In genomic region chr13:107099661-107100060, GRCh38 we compare ENCODE assay signal across 22 cellular contexts.
DNase-seq lines count a peak whose midpoint lies in the region; ATAC-seq, FAIRE-seq and TF ChIP-seq lines count a peak whose summit lies in the region.
"Had no signal": no experiment of that assay in that cellular context is flagged by ENCODE, and none has a peak within 500 bp of the region (broad histone marks: within the 10 kb centered on the region; RNA-seq: fewer than 3 reads in every experiment).

No MANE protein-coding gene starts in this region.

- H3K27ac Mint-ChIP-seq in astrocyte (ENCODE audit: unreplicated experiment) = peak overlapping the region; percentile 29
- H3K27ac Mint-ChIP-seq: activated CD4-positive, alpha-beta T cell treated with anti-CD3 and anti-CD28 coated beads, Interleukin-2, amount 10 ng/mL, durations not matched to agents 24 days and 14 days; effector memory CD8-positive, alpha-beta T cell; T-helper 2 cell treated with Interferon-gamma antibody and Interleukin-4, amounts not matched to agents 5 μg/mL and 100 μg/mL, for 36 hours had no signal

- H3K27me3 Mint-ChIP-seq in astrocyte (ENCODE audit: low read depth, unreplicated experiment) = no peaks in the 10 kb centered on the region
- H3K27me3 Mint-ChIP-seq: activated CD4-positive, alpha-beta T cell treated with anti-CD3 and anti-CD28 coated beads, Interleukin-2, amount 10 ng/mL, durations not matched to agents 24 days and 14 days; effector memory CD8-positive, alpha-beta T cell had no signal

- no peak overlapping the region for H3K9ac ChIP-seq in astrocyte (ENCODE audit: low read length)

- H3K36me3 Mint-ChIP-seq in astrocyte (ENCODE audit: low read depth, unreplicated experiment) = no peaks in the 10 kb centered on the region

- no peak for TF ChIP-seq POLR2A in H54 (IDR thresholded peaks at IDR 0.05; ENCODE audit: low read depth, low read length)

- no peaks in the 10 kb centered on the region for H3K27me3 ChIP-seq in astrocyte (ENCODE audit: insufficient read depth, low read length)
- H3K27me3 ChIP-seq: gastroesophageal sphincter, sigmoid colon had no signal

- H2AFZ ChIP-seq in astrocyte (ENCODE audit: low read depth, low read length) = no peak overlapping the region

- peak overlapping the region; percentile 29 for H3K4me2 ChIP-seq in astrocyte (ENCODE audit: low read length)

- no peaks in the 10 kb centered on the region for H4K20me1 ChIP-seq in astrocyte (ENCODE audit: insufficient read depth, low read length)

- TF ChIP-seq CTCF in astrocyte (IDR thresholded peaks at IDR 0.05; ENCODE audit: insufficient read depth, low read depth, low read length) = no peak

- H3K79me2 ChIP-seq in astrocyte (ENCODE audit: insufficient read depth, low read length) = no peaks in the 10 kb centered on the region

- H3K36me3 ChIP-seq in astrocyte (ENCODE audit: insufficient read depth, low read length) = no peaks in the 10 kb centered on the region
- H3K36me3 ChIP-seq: gastroesophageal sphincter, sigmoid colon had no signal

- H3K9me3 ChIP-seq in astrocyte (ENCODE audit: insufficient read depth, low read depth, low read length) = no peaks in the 10 kb centered on the region
- H3K9me3 ChIP-seq: gastroesophageal sphincter, sigmoid colon had no signal

- peak overlapping the region; percentile 67 for H3K27ac ChIP-seq in astrocyte (ENCODE audit: low read depth, low read length)
- H3K27ac ChIP-seq: gastroesophageal sphincter, sigmoid colon had no signal

- H3K4me3 Mint-ChIP-seq in astrocyte (ENCODE audit: unreplicated experiment) = no peak overlapping the region
- H3K4me3 Mint-ChIP-seq: activated CD4-positive, alpha-beta T cell treated with anti-CD3 and anti-CD28 coated beads, Interleukin-2, amount 10 ng/mL, durations not matched to agents 24 days and 14 days; effector memory CD8-positive, alpha-beta T cell; T-helper 2 cell treated with Interferon-gamma antibody and Interleukin-4, amounts not matched to agents 5 μg/mL and 100 μg/mL, for 36 hours had no signal

- DNase-seq in A172 (ENCODE audit: low spot score) (peak; percentile 4), H54 (ENCODE audit: insufficient read length, low spot score) (no peak), astrocyte (ENCODE audit: low read depth) (peak; percentile 83), iris pigment epithelial cell (ENCODE audit: low read depth) (peak; percentile 50), left colon (no peak), NCI-H2227 treated with DMSO at 0.1 percent for 48 hours (lab: John Stamatoyannopoulos, UW) (no peak), middle frontal gyrus (ENCODE audit: extremely low spot score, low spot score) (no peak)
- DNase-seq: activated CD4-positive, alpha-beta T cell treated with anti-CD3 and anti-CD28 coated beads, Interleukin-2, amount 10 ng/mL, durations not matched to agents 24 days and 14 days; activated naive CD4-positive, alpha-beta T cell treated with anti-CD3 and anti-CD28 coated beads, Interleukin-2, amount 50 U/mL, for 16 hours; Calu3; effector memory CD8-positive, alpha-beta T cell; midbrain; NCI-H1105 treated with DMSO at 0.1 percent for 48 hours; NCI-H2171 treated with DMSO at 0.1 percent for 48 hours; nucleus accumbens; SHP77 treated with DMSO at 0.1 percent for 48 hours; sigmoid colon; stimulated activated CD4-positive, alpha-beta T cell treated with anti-CD3 and anti-CD28 coated beads, Interleukin-4, amount 100 ng/mL, for 4 hours had no signal

- no peak for ATAC-seq in GM21576 (IDR thresholded peaks at IDR 0.05; ENCODE audit: unreplicated experiment)
- no peak for ATAC-seq in left colon
- ATAC-seq: effector memory CD8-positive, alpha-beta T cell; gastroesophageal sphincter had no signal

- H3K9me3 Mint-ChIP-seq in astrocyte (ENCODE audit: unreplicated experiment) = no peaks in the 10 kb centered on the region
- H3K9me3 Mint-ChIP-seq: activated CD4-positive, alpha-beta T cell treated with anti-CD3 and anti-CD28 coated beads, Interleukin-2, amount 10 ng/mL, durations not matched to agents 24 days and 14 days; effector memory CD8-positive, alpha-beta T cell; T-helper 2 cell treated with Interferon-gamma antibody and Interleukin-4, amounts not matched to agents 5 μg/mL and 100 μg/mL, for 36 hours had no signal

- H3K4me1 ChIP-seq in astrocyte (ENCODE audit: insufficient read depth, low read length) = peaks cover 7% of the 10 kb centered on the region
- H3K4me1 ChIP-seq: gastroesophageal sphincter, sigmoid colon had no signal

- intact Hi-C loops in left colon (cut with DNase I, micrococcal nuclease) = no loop called here

- FAIRE-seq in H54 (lab: Jason Lieb, UNC) (peak; percentile 15), astrocyte (lab: Jason Lieb, UNC) (peak; percentile 20)
- FAIRE-seq: A204.1 had no signal

- peaks cover 20% of the 10 kb centered on the region for H3K4me1 Mint-ChIP-seq in astrocyte (ENCODE audit: low read depth, unreplicated experiment)
- H3K4me1 Mint-ChIP-seq: activated CD4-positive, alpha-beta T cell treated with anti-CD3 and anti-CD28 coated beads, Interleukin-2, amount 10 ng/mL, durations not matched to agents 24 days and 14 days had no signal

- H3K4me3 ChIP-seq in astrocyte (ENCODE audit: insufficient read depth, low read depth, low read length) = no peak overlapping the region
- H3K4me3 ChIP-seq: gastroesophageal sphincter, sigmoid colon had no signal

Comparison
In these comparisons a context has a peak if more than half of its experiments do, and no peak if none do; other contexts are left out.
1. DNase-seq: peak in A172 (single experiment), astrocyte (single experiment) and iris pigment epithelial cell (single experiment); none in H54 (single experiment), left colon (0 of 2), NCI-H2227 treated with DMSO at 0.1 percent for 48 hours (single experiment) and middle frontal gyrus (single experiment).